ENCODE assay signal across 8 cellular contexts in the genomic region with DNA sequence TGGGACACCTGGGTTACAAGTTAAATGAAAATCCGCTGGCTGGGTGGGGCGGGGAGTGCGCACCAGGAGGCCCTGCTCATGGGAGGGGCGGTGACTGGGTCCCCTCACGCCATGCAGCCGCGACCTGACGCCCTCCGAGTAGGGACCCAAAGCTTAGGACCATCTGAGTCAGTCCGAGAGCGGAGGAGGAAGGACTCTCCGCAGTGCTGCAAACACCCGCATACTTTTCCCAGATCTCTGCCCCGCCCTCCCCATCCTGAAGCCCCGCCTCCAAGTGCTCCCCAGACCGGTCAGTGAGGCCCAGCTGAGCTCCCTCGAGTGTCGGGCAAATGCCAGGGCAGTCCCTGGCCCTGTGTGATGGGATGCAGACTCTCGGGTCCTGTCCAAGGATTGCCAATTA. TPM values are rescaled to one million over a fixed set of nuclear protein-coding genes. Genes with fewer than 3 reads are reported as not detected.
DNase-seq lines count a peak whose midpoint lies in the region; ATAC-seq and TF ChIP-seq lines count a peak whose summit lies in the region.

No MANE protein-coding gene starts in this region.

- H3K27me3 Mint-ChIP-seq in activated naive CD8-positive, alpha-beta T cell treated with anti-CD3 and anti-CD28 coated beads, Interleukin-2, amount 10 ng/mL, durations not matched to agents 7 days and 5 days = peaks cover 65% of the 10 kb centered on the region

- in situ Hi-C loops in transverse colon (cut with MboI; ENCODE audit: low pct_ligation_motif_present in 1 of 4, low pct_unique_long_range_greater_than_20kb in 1 of 4, low sequenced_read_pairs in 3 of 4) = no loop called here

- TF ChIP-seq POLR2A in transverse colon (IDR thresholded peaks at IDR 0.05) = no peak

- peaks cover 39% of the 10 kb centered on the region for H3K4me1 Mint-ChIP-seq in activated naive CD8-positive, alpha-beta T cell treated with anti-CD3 and anti-CD28 coated beads, Interleukin-2, amount 10 ng/mL, durations not matched to agents 7 days and 5 days

- no peak for TF ChIP-seq EP300 in transverse colon (IDR thresholded peaks at IDR 0.05; ENCODE audit: low read depth)

- no peak overlapping the region for H3K27ac Mint-ChIP-seq in activated naive CD8-positive, alpha-beta T cell treated with anti-CD3 and anti-CD28 coated beads, Interleukin-2, amount 10 ng/mL, durations not matched to agents 7 days and 5 days

- peaks cover 9 to 41% (median 23%) of the 10 kb centered on the region in 4 donors for H3K4me1 ChIP-seq in transverse colon

- no peaks in the 10 kb centered on the region for H3K9me3 Mint-ChIP-seq in activated naive CD8-positive, alpha-beta T cell treated with anti-CD3 and anti-CD28 coated beads, Interleukin-2, amount 10 ng/mL, durations not matched to agents 7 days and 5 days

- POLR2A ChIA-PET in activated naive CD8-positive, alpha-beta T cell treated with anti-CD3 and anti-CD28 coated beads, Interleukin-2, amount 10 ng/mL, durations not matched to agents 7 days and 5 days (lab: Charles Lee) = no interaction called here

- 5 to 19% methylated on average over 3 to 19 of the region's 19 CpGs for WGBS in transverse colon (ENCODE audit: low coverage in 1 of 2), 2 donors

- DNase-seq in activated naive CD4-positive, alpha-beta T cell treated with Interleukin-2 at 50 U/mL for 16 hours = peak; percentile 34
- DNase-seq in activated naive CD4-positive, alpha-beta T cell treated with anti-CD3 and anti-CD28 coated beads, Interleukin-2, amount 50 U/mL, for 16 hours = no peak
- DNase-seq in activated naive CD8-positive, alpha-beta T cell treated with anti-CD3 and anti-CD28 coated beads, Interleukin-2, amount 10 ng/mL, durations not matched to agents 7 days and 5 days = no peak
- DNase-seq in islet precursor cell (peak; percentile 65), transverse colon (peak; percentile 52), Ammon's horn (ENCODE audit: low spot score) (no peak), NCI-H2171 (lab: John Stamatoyannopoulos, UW) (no peak)

- H3K36me3 Mint-ChIP-seq in activated naive CD8-positive, alpha-beta T cell treated with anti-CD3 and anti-CD28 coated beads, Interleukin-2, amount 10 ng/mL, durations not matched to agents 7 days and 5 days = no peaks in the 10 kb centered on the region

- H3K27ac ChIP-seq in transverse colon = no peak overlapping the region

- TF ChIP-seq CTCF in transverse colon (IDR thresholded peaks at IDR 0.05) = no peak

- peak overlapping the region; percentile 81 for H3K4me3 Mint-ChIP-seq in activated naive CD8-positive, alpha-beta T cell treated with anti-CD3 and anti-CD28 coated beads, Interleukin-2, amount 10 ng/mL, durations not matched to agents 7 days and 5 days

- intact Hi-C loops in transverse colon (cut with DNase I; ENCODE audit: low total_unique reads) = no loop called here

- ATAC-seq in activated naive CD8-positive, alpha-beta T cell treated with anti-CD3 and anti-CD28 coated beads, Interleukin-2, amount 10 ng/mL, durations not matched to agents 7 days and 5 days (ENCODE audit: low read depth) = no peak
- no peak for ATAC-seq in GM21381 (IDR thresholded peaks at IDR 0.05; ENCODE audit: unreplicated experiment)

- H3K4me3 ChIP-seq in transverse colon = peak overlapping the region in 3 of 4 donors; percentile 2 to 31 (median 27)

- peaks cover 95% of the 10 kb centered on the region for H3K27me3 ChIP-seq in transverse colon

- H3K36me3 ChIP-seq in transverse colon = no peaks in the 10 kb centered on the region

- H3K9me3 ChIP-seq in transverse colon = no peaks in the 10 kb centered on the region

RNA-seq across cellular contexts. Expression of gene FLI1, which starts 6.6 kb away (rescaled TPM):
- total RNA-seq in activated naive CD8-positive, alpha-beta T cell treated with anti-CD3 and anti-CD28 coated beads, Interleukin-2, amount 10 ng/mL, durations not matched to agents 7 days and 5 days = 10 to 100 TPM; 83.4 to 86.5 TPM
- total RNA-seq in transverse colon = 10 to 100 TPM in 1 of 4 donors, 1 to 10 TPM in 3; 7.5 to 19.1 (median 8.4) TPM

Comparison
In these comparisons a context has a peak if more than half of its experiments do, and no peak if none do; other contexts are left out.
1. DNase-seq: peak in activated naive CD4-positive, alpha-beta T cell treated with Interleukin-2 at 50 U/mL for 16 hours (single experiment), islet precursor cell (single experiment) and transverse colon (single experiment); none in activated naive CD4-positive, alpha-beta T cell treated with anti-CD3 and anti-CD28 coated beads, Interleukin-2, amount 50 U/mL, for 16 hours (single experiment), activated naive CD8-positive, alpha-beta T cell treated with anti-CD3 and anti-CD28 coated beads, Interleukin-2, amount 10 ng/mL, durations not matched to agents 7 days and 5 days (single experiment), Ammon's horn (single experiment) and NCI-H2171 (single experiment).
2. RNA of gene FLI1, which starts 6.6 kb away (total RNA-seq): 83.4 to 86.5 TPM in activated naive CD8-positive, alpha-beta T cell treated with anti-CD3 and anti-CD28 coated beads, Interleukin-2, amount 10 ng/mL, durations not matched to agents 7 days and 5 days; 7.5 to 19.1 TPM in transverse colon; every median in the first group is over 4 times any median in the second.